Comparison of ENCODE assay signal across 1 cellular context in the genomic region with DNA sequence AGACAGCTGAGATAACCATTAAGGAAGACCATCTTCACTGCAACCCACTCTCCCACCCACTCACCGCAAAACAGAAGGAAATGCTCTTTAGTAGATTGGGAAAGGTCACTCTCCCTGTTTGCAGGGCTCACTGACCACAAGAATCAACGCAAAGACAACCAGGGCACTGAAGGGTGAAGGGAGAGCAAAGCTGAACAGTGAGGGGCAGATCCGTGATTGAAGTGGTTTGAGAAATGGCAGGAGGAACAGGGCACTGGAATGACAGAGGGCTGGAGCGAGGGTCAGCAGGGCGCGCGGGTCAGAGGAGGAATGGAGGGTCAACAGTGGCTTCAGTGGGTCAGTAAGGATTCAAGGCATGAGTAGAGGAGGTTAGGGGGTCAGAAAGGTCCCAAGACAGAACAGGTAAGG.
A peak's percentile ranks its signal among the peaks of the same experiment; 100 is the strongest.
TF ChIP-seq lines count a peak whose summit lies in the region.

No MANE protein-coding gene starts in this region.

TF ChIP-seq in HepG2, 621 proteins besides CTCF, POLR2A, EP300 and RAD21 (continued from another document and continues in another):
- TF ChIP-seq, protein P1, sequence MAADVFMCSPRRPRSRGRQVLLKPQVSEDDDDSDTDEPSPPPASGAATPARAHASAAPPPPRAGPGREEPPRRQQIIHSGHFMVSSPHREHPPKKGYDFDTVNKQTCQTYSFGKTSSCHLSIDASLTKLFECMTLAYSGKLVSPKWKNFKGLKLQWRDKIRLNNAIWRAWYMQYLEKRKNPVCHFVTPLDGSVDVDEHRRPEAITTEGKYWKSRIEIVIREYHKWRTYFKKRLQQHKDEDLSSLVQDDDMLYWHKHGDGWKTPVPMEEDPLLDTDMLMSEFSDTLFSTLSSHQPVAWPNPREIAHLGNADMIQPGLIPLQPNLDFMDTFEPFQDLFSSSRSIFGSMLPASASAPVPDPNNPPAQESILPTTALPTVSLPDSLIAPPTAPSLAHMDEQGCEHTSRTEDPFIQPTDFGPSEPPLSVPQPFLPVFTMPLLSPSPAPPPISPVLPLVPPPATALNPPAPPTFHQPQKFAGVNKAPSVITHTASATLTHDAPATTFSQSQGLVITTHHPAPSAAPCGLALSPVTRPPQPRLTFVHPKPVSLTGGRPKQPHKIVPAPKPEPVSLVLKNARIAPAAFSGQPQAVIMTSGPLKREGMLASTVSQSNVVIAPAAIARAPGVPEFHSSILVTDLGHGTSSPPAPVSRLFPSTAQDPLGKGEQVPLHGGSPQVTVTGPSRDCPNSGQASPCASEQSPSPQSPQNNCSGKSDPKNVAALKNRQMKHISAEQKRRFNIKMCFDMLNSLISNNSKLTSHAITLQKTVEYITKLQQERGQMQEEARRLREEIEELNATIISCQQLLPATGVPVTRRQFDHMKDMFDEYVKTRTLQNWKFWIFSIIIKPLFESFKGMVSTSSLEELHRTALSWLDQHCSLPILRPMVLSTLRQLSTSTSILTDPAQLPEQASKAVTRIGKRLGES (CRISPR knock-in tag; IDR thresholded peaks at IDR 0.05; ENCODE audit: borderline replicate concordance), result no peak
- TF ChIP-seq NR0B2 (CRISPR knock-in tag; IDR thresholded peaks at IDR 0.05) (no peak), ZNF142 (CRISPR knock-in tag; IDR thresholded peaks at IDR 0.05) (no peak), ZFP36L2 (CRISPR knock-in tag; IDR thresholded peaks at IDR 0.05) (no peak), ZNF280D (CRISPR knock-in tag; IDR thresholded peaks at IDR 0.05) (0 out of 2 replicates have a peak, but pooled peaks have one; percentile 17), PHF21A (CRISPR knock-in tag; IDR thresholded peaks at IDR 0.05) (0 out of 2 replicates have a peak, but pooled peaks have one; percentile 2), ZNF691 (CRISPR knock-in tag; IDR thresholded peaks at IDR 0.05; ENCODE audit: borderline replicate concordance, low read depth) (0 out of 2 replicates have a peak, but pooled peaks have one; percentile 2), MLLT10 (CRISPR knock-in tag; IDR thresholded peaks at IDR 0.05) (no peak), CCAR2 (optimal IDR thresholded peaks at IDR 0.05; ENCODE audit: low read depth, low read length) (no peak), NPAS2 (CRISPR knock-in tag; IDR thresholded peaks at IDR 0.05; ENCODE audit: borderline replicate concordance) (no peak), ZNF430 (CRISPR knock-in tag; IDR thresholded peaks at IDR 0.05) (0 out of 2 replicates have a peak, but pooled peaks have one; percentile 5), DBP (CRISPR knock-in tag; IDR thresholded peaks at IDR 0.05; ENCODE audit: not compliant biosample characterization) (no peak), ZNF619 (CRISPR knock-in tag; IDR thresholded peaks at IDR 0.05) (no peak), NR2F6 (IDR thresholded peaks at IDR 0.05) (no peak; the same call in 1 of the 2 replicates), NR2F6 (CRISPR knock-in tag; IDR thresholded peaks at IDR 0.05) (no peak), SSRP1 (CRISPR knock-in tag; IDR thresholded peaks at IDR 0.05) (no peak), ZNF790 (CRISPR knock-in tag; IDR thresholded peaks at IDR 0.05; ENCODE audit: borderline replicate concordance) (0 out of 2 replicates have a peak, but pooled peaks have one; percentile 19), REXO4 (CRISPR knock-in tag; IDR thresholded peaks at IDR 0.05; ENCODE audit: borderline replicate concordance) (no peak), ZNF563 (CRISPR knock-in tag; IDR thresholded peaks at IDR 0.05) (0 out of 2 replicates have a peak, but pooled peaks have one; percentile 13), ZNF598 (CRISPR knock-in tag; IDR thresholded peaks at IDR 0.05; ENCODE audit: borderline replicate concordance) (0 out of 2 replicates have a peak, but pooled peaks have one; percentile 63), CHD4 (IDR thresholded peaks at IDR 0.05; ENCODE audit: borderline replicate concordance, low read length) (no peak), ZNF616 (CRISPR knock-in tag; IDR thresholded peaks at IDR 0.05; ENCODE audit: low read depth) (no peak), IRF1 (CRISPR knock-in tag; IDR thresholded peaks at IDR 0.05; ENCODE audit: low read depth) (no peak), THAP11 (CRISPR knock-in tag; IDR thresholded peaks at IDR 0.05) (no peak)
- TF ChIP-seq, protein P2, sequence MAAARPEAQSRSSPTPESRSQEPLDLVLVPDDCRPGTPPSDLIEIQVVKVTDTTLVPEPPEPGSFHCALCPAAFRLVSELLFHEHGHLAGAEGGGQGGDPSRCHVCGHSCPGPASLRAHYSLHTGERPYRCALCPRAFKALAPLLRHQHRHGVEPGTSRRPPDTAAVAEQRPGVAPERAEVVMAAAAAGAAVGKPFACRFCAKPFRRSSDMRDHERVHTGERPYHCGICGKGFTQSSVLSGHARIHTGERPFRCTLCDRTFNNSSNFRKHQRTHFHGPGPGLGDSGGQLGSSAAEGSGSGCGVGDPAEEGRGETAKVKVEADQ (CRISPR knock-in tag; IDR thresholded peaks at IDR 0.05; ENCODE audit: borderline replicate concordance), result peak; percentile 82; the same call in 1 of the 2 replicates
- TF ChIP-seq, protein P3, sequence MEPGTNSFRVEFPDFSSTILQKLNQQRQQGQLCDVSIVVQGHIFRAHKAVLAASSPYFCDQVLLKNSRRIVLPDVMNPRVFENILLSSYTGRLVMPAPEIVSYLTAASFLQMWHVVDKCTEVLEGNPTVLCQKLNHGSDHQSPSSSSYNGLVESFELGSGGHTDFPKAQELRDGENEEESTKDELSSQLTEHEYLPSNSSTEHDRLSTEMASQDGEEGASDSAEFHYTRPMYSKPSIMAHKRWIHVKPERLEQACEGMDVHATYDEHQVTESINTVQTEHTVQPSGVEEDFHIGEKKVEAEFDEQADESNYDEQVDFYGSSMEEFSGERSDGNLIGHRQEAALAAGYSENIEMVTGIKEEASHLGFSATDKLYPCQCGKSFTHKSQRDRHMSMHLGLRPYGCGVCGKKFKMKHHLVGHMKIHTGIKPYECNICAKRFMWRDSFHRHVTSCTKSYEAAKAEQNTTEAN (CRISPR knock-in tag; conservative IDR thresholded peaks at IDR 0.05), result no peak
- TF ChIP-seq, protein P4, sequence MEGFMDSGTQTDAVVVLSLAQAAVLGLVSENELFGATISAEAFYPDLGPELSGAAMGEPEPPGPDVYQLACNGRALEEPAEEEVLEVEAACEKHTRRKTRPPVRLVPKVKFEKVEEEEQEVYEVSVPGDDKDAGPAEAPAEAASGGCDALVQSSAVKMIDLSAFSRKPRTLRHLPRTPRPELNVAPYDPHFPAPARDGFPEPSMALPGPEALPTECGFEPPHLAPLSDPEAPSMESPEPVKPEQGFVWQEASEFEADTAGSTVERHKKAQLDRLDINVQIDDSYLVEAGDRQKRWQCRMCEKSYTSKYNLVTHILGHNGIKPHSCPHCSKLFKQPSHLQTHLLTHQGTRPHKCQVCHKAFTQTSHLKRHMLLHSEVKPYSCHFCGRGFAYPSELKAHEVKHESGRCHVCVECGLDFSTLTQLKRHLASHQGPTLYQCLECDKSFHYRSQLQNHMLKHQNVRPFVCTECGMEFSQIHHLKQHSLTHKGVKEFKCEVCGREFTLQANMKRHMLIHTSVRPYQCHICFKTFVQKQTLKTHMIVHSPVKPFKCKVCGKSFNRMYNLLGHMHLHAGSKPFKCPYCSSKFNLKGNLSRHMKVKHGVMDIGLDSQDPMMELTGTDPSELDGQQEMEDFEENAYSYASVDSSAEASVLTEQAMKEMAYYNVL (CRISPR knock-in tag; IDR thresholded peaks at IDR 0.05; ENCODE audit: borderline replicate concordance), result no peak
